Comparison of ENCODE assay signal across 24 cellular contexts in the genomic region with DNA sequence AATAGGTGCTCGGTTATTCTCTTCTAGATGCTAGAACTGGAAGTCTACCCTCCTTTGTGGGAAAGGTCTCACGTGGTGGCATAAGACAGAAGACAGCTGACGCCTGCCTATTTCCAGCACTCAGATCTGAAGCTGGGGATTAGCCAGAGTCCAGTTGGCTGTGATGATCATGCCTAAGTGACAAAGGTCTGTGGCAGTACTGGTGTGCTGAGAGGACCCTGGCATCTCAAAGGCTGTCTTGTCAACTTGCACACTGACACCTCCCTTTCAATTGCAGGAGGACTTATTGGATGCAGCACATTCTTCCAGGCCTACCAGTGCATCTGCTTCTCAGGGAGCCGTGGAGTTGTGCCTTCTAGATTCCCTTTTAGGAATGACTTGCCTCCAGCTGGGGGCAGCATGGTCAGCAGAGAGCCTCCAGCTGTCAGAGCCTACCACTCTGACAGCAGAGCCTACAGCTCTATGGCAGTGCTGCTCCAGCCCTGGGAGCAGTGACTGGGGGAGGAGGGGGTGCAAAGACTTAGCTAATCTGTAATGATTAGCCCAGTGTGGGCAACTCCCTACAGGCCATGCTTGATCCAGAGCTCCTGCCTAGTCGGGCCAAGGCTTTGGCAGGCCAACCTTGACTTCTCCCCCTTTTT. TPM values are rescaled to one million over a fixed set of nuclear protein-coding genes. Genes with fewer than 3 reads are reported as not detected.
DNase-seq lines count a peak whose midpoint lies in the region; ATAC-seq and TF ChIP-seq lines count a peak whose summit lies in the region.
"Had no signal": no experiment of that assay in that cellular context is flagged by ENCODE, and none has a peak within 500 bp of the region (broad histone marks: within the 10 kb centered on the region; RNA-seq: fewer than 3 reads in every experiment).

No MANE protein-coding gene starts in this region.

- H3K9me3 ChIP-seq in H9 (ENCODE audit: control insufficient read depth, low read depth, low read length) (no peaks in the 10 kb centered on the region), heart right ventricle (no peaks in the 10 kb centered on the region)
- H3K9me3 ChIP-seq: body of pancreas, spleen had no signal

- no peak overlapping the region for H4K5ac ChIP-seq in H9 (ENCODE audit: insufficient read length, low read depth, low read length)

- H3K23ac ChIP-seq in H9 (ENCODE audit: insufficient read length, low read depth, low read length): no peak overlapping the region

- no peaks in the 10 kb centered on the region for H3K4me1 ChIP-seq in H9 (ENCODE audit: insufficient read depth, low read length)
- H3K4me1 ChIP-seq in heart right ventricle: peaks cover 0 to 8% (median 0%) of the 10 kb centered on the region in 9 donors
- H3K4me1 ChIP-seq: body of pancreas, spleen had no signal

- H3K36me3 Mint-ChIP-seq in H9 (ENCODE audit: insufficient read depth in 1 of 3, low read depth in 3 of 3): peaks cover 19 to 43% (median 26%) of the 10 kb centered on the region in 3 experiments
- H3K36me3 Mint-ChIP-seq: IgD-negative memory B cell had no signal

- H3K27me3 Mint-ChIP-seq in H9 (ENCODE audit: low read depth): no peaks in the 10 kb centered on the region
- H3K27me3 Mint-ChIP-seq: type B pancreatic cell had no signal

- ATAC-seq in heart right ventricle (peak; percentile 46 to 87 (median 74)), GM18873 (IDR thresholded peaks at IDR 0.05; ENCODE audit: low FRiP score, unreplicated experiment) (no peak), HG03432 (IDR thresholded peaks at IDR 0.05; ENCODE audit: unreplicated experiment) (no peak)
- ATAC-seq: body of pancreas, left lobe of liver had no signal

- H2BK20ac ChIP-seq in H9 (ENCODE audit: low read depth, low read length, poor library complexity, severe bottlenecking): no peak overlapping the region

- H4K91ac ChIP-seq in H9 (ENCODE audit: insufficient read length, low read depth, low read length): no peak overlapping the region

- no peak overlapping the region for H2AFZ ChIP-seq in H9 (ENCODE audit: low read length)
- H2AFZ ChIP-seq: hepatocyte had no signal

- no CpG with 5 or more reads among the region's 5 CpGs for WGBS in H9 (ENCODE audit: extremely low coverage, insufficient read length, low lambda C conversion rate)
- 53 to 57% methylated on average over 5 of the region's 5 CpGs for WGBS in heart right ventricle, 2 donors

- H3K27ac Mint-ChIP-seq in H9: 0 out of 7 replicates have a peak overlapping the region, but pooled peaks of 1 of the 3 experiments have one; percentile 3
- H3K27ac Mint-ChIP-seq: activated CD4-positive, alpha-beta T cell treated with anti-CD3 and anti-CD28 coated beads, Interleukin-2, amount 10 ng/mL, durations not matched to agents 7 days and 5 days; IgD-negative memory B cell; type B pancreatic cell had no signal

- no peak overlapping the region for H3K4me2 ChIP-seq in H9 (ENCODE audit: insufficient read depth, insufficient read length, low read length)
- H3K4me2 ChIP-seq: BLaER1 treated with 17β-estradiol and CSF1 and Interleukin-3, amounts not matched to agents 10 nM and 100 nM; hepatocyte had no signal

- H3K4me1 Mint-ChIP-seq in H9: peaks cover 8 to 9% of the 10 kb centered on the region in 2 experiments; a peak in 3 of 4 replicates
- H3K4me1 Mint-ChIP-seq: activated CD4-positive, alpha-beta T cell treated with anti-CD3 and anti-CD28 coated beads, Interleukin-2, amount 10 ng/mL, durations not matched to agents 7 days and 5 days; IgD-negative memory B cell had no signal

- no peak overlapping the region for H3T11ph ChIP-seq in H9 (ENCODE audit: low read length)

- H2BK120ac ChIP-seq in H9 (ENCODE audit: low read depth, low read length, poor library complexity, severe bottlenecking): no peak overlapping the region

- TF ChIP-seq CTCF in H9 (conservative IDR thresholded peaks at IDR 0.05) (peak; percentile 31; the same call in 2 of the 3 replicates), heart right ventricle (IDR thresholded peaks at IDR 0.05) (peak in 3 of 9 donors; percentile 19 to 26 (median 20))

- DNase-seq in H9: no peak
- peak; percentile 44 for DNase-seq in SK-MEL-5 (ENCODE audit: low read depth, low spot score)
- DNase-seq in heart right ventricle: no peak
- DNase-seq in renal cortical epithelial cell (ENCODE audit: low read depth): peak; percentile 19
- no peak for DNase-seq in NCI-H2081 treated with DMSO at 0.1 percent for 48 hours (lab: John Stamatoyannopoulos, UW)
- DNase-seq: activated CD4-positive, alpha-beta T cell treated with anti-CD3 and anti-CD28 coated beads, Interleukin-2, amount 10 ng/mL, durations not matched to agents 7 days and 5 days; activated naive CD4-positive, alpha-beta T cell treated with anti-CD3 and anti-CD28 coated beads, Interleukin-2, amount 50 U/mL, for 16 hours; activated T-cell treated with anti-CD3 and anti-CD28 coated beads for 4 hours; body of pancreas; dermis blood vessel endothelial cell; NCI-H1048; NCI-H2227 treated with DMSO at 0.1 percent for 48 hours; SIG-M5; spleen; stimulated activated naive CD4-positive, alpha-beta T cell; T-helper 9 cell had no signal

- H3K27me3 ChIP-seq in H9 (ENCODE audit: insufficient read depth, low read length) (no peaks in the 10 kb centered on the region), heart right ventricle (no peaks in the 10 kb centered on the region)
- H3K27me3 ChIP-seq: BLaER1 treated with 17β-estradiol and CSF1 and Interleukin-3, amounts not matched to agents 10 nM and 100 nM; body of pancreas; hepatocyte; spleen had no signal

- no peak overlapping the region for H2AK5ac ChIP-seq in H9 (ENCODE audit: insufficient read length, low read length)

- H3K4me3 ChIP-seq in heart right ventricle: no peak overlapping the region
- H3K4me3 ChIP-seq: BLaER1 treated with 17β-estradiol and CSF1 and Interleukin-3, amounts not matched to agents 10 nM and 100 nM; body of pancreas; hepatocyte; spleen had no signal

- no peak overlapping the region for H3K9ac ChIP-seq in H9 (ENCODE audit: extremely low read depth, insufficient read length, low read length)
- H3K9ac ChIP-seq: BLaER1 treated with 17β-estradiol and CSF1 and Interleukin-3, amounts not matched to agents 10 nM and 100 nM had no signal

- no peak overlapping the region for H3K18ac ChIP-seq in H9 (ENCODE audit: insufficient read length, low read depth, low read length)

- no peaks in the 10 kb centered on the region for H3K23me2 ChIP-seq in H9 (ENCODE audit: insufficient read length, low read depth, low read length, poor library complexity, severe bottlenecking)

- H4K8ac ChIP-seq in H9 (replicated peaks; ENCODE audit: insufficient read length, low read depth, low read length): no peak overlapping the region

- H3K79me2 ChIP-seq in H9 (ENCODE audit: insufficient read depth, low read length): no peaks in the 10 kb centered on the region
- H3K79me2 ChIP-seq: hepatocyte had no signal

- no peak overlapping the region for H3K4ac ChIP-seq in H9 (ENCODE audit: low read depth, low read length)

- H2BK5ac ChIP-seq in H9 (ENCODE audit: insufficient read length, low read length): no peak overlapping the region

- H3K27ac ChIP-seq in H9 (ENCODE audit: insufficient read length, low read depth, low read length) (no peak overlapping the region), heart right ventricle (no peak overlapping the region)
- H3K27ac ChIP-seq: BLaER1 treated with 17β-estradiol and CSF1 and Interleukin-3, amounts not matched to agents 10 nM and 100 nM; body of pancreas; hepatocyte; spleen had no signal

- H3K79me1 ChIP-seq in H9 (ENCODE audit: insufficient read depth, low read depth, low read length, poor library complexity, severe bottlenecking): no peaks in the 10 kb centered on the region

- H3K4me3 Mint-ChIP-seq in H9: no peak overlapping the region
- H3K4me3 Mint-ChIP-seq: activated CD4-positive, alpha-beta T cell treated with anti-CD3 and anti-CD28 coated beads, Interleukin-2, amount 10 ng/mL, durations not matched to agents 7 days and 5 days; IgD-negative memory B cell; type B pancreatic cell had no signal

- in situ Hi-C loops in SK-MEL-5 (cut with HindIII; ENCODE audit: low pct_unique_long_range_greater_than_20kb, low sequenced_read_pairs): no loop called here

- no peak overlapping the region for H3K14ac ChIP-seq in H9 (ENCODE audit: insufficient read depth, low read length)

- H2BK15ac ChIP-seq in H9 (ENCODE audit: low read depth, low read length): no peak overlapping the region

- H3K36me3 ChIP-seq in heart right ventricle: peaks cover 0 to 22% (median 0%) of the 10 kb centered on the region in 9 donors
- H3K36me3 ChIP-seq: BLaER1 treated with 17β-estradiol and CSF1 and Interleukin-3, amounts not matched to agents 10 nM and 100 nM; spleen had no signal

- no peak overlapping the region for H3K56ac ChIP-seq in H9 (ENCODE audit: insufficient read length, low read depth, low read length)

- no peak overlapping the region for H2BK12ac ChIP-seq in H9 (ENCODE audit: insufficient read length, low read depth, low read length)

- no peaks in the 10 kb centered on the region for H4K20me1 ChIP-seq in H9 (ENCODE audit: control insufficient read depth, insufficient read depth, insufficient read length)
- H4K20me1 ChIP-seq: BLaER1 treated with 17β-estradiol and CSF1 and Interleukin-3, amounts not matched to agents 10 nM and 100 nM had no signal

- no peaks in the 10 kb centered on the region for H3K9me3 Mint-ChIP-seq in H9
- H3K9me3 Mint-ChIP-seq: activated CD4-positive, alpha-beta T cell treated with anti-CD3 and anti-CD28 coated beads, Interleukin-2, amount 10 ng/mL, durations not matched to agents 7 days and 5 days; IgD-negative memory B cell; type B pancreatic cell had no signal

- intact Hi-C loops in heart right ventricle (cut with DNase I): no loop called here

RNA-seq across cellular contexts. Expression of a gene that starts 13.6 kb away (rescaled TPM):
- total RNA-seq in H9 (2021) (not detected in 2 replicates), heart right ventricle (10 to 100 TPM in 1 of 10 donors, 1 to 10 TPM in 8, under 1 TPM in 1; 0.32 to 15.8 (median 1.6) TPM), renal cortical epithelial cell (not detected in 2 replicates)
- total RNA-seq in SK-MEL-5 (2014; rRNA removed; shearing (Covaris generic)): 14.5 and 15.4 TPM in 2 replicates
- polyA plus RNA-seq in SK-MEL-5 (2015; cell fraction: cytosol; rRNA removed): 39.0 and 48.5 TPM in 2 replicates
- 5.2 and 5.4 TPM in 2 replicates for polyA plus RNA-seq in SK-MEL-5 (2015; cell fraction: nucleus; rRNA removed)
- 1 to 10 TPM in 1 of 2 donors, under 1 TPM in 1; 0.96 to 2.3 TPM for polyA plus RNA-seq in heart right ventricle
- total RNA-seq: dermis blood vessel endothelial cell, osteocyte had no signal

RNA-seq across cellular contexts. Expression of a gene that starts 38.0 kb away (rescaled TPM):
- not detected in 2 replicates for total RNA-seq in H9 (2021)
- not detected in 2 replicates for total RNA-seq in SK-MEL-5 (2014; rRNA removed; shearing (Covaris generic))
- polyA plus RNA-seq in SK-MEL-5 (2015; cell fraction: cytosol; rRNA removed): not detected in 2 replicates
- not detected in 2 replicates for polyA plus RNA-seq in SK-MEL-5 (2015; cell fraction: nucleus; rRNA removed)
- total RNA-seq in heart right ventricle: not detected
- under 1 TPM in 1 of 2 donors, not detected in 1; 0.13 TPM for polyA plus RNA-seq in heart right ventricle
- total RNA-seq in renal cortical epithelial cell: 0.50 and 19.1 TPM in 2 replicates
- total RNA-seq: activated CD4-positive, alpha-beta T cell treated with anti-CD3 and anti-CD28 coated beads, Interleukin-2, amount 10 ng/mL, durations not matched to agents 7 days and 5 days; body of pancreas; dermis blood vessel endothelial cell; left lobe of liver; osteocyte; spleen had no signal
- polyA plus RNA-seq: IgD-negative memory B cell had no signal

Comparison
In these comparisons a context has a peak if more than half of its experiments do, and no peak if none do; other contexts are left out.
1. DNase-seq: peak in SK-MEL-5 (single experiment) and renal cortical epithelial cell (single experiment); none in H9 (single experiment), heart right ventricle (0 of 2) and NCI-H2081 treated with DMSO at 0.1 percent for 48 hours (single experiment).
2. ATAC-seq: peak in heart right ventricle (8 of 8); none in GM18873 (single experiment) and HG03432 (single experiment).